In genomic region chr4:52051213-52051614, GRCh38 we compare ENCODE assay signal across 9 cellular contexts. TPM values are rescaled to one million over a fixed set of nuclear protein-coding genes. Genes with fewer than 3 reads are reported as not detected.
A peak's percentile ranks its signal among the peaks of the same experiment; 100 is the strongest.
DNase-seq lines count a peak whose midpoint lies in the region; ATAC-seq lines count a peak whose summit lies in the region.
"Had no signal": no experiment of that assay in that cellular context is flagged by ENCODE, and none has a peak within 500 bp of the region (broad histone marks: within the 10 kb centered on the region; RNA-seq: fewer than 3 reads in every experiment).

A gene with protein sequence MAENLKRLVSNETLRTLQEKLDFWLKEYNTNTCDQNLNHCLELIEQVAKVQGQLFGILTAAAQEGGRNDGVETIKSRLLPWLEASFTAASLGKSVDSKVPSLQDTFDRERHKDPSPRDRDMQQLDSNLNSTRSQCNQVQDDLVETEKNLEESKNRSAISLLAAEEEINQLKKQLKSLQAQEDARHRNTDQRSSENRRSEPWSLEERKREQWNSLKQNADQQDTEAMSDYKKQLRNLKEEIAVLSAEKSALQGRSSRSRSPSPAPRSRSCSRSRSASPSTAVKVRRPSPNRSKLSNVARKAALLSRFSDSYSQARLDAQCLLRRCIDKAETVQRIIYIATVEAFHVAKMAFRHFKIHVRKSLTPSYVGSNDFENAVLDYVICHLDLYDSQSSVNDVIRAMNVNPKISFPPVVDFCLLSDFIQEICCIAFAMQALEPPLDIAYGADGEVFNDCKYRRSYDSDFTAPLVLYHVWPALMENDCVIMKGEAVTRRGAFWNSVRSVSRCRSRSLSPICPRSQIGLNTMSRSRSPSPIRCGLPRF (plus strand): TSS chr4:52051304. CDS start chr4:52051705, 401 bp downstream.

- CTCF ChIA-PET in CD4-positive, alpha-beta memory T cell (lab: Charles Lee; ENCODE audit: partially characterized antibody) = no interaction called here

- intact Hi-C loops in CD4-positive, alpha-beta memory T cell (cut with micrococcal nuclease) = no loop called here
- intact Hi-C loops in left colon (cut with DNase I, micrococcal nuclease) = no loop called here

- no peaks in the 10 kb centered on the region for H3K9me3 Mint-ChIP-seq in CD4-positive, alpha-beta memory T cell
- H3K9me3 Mint-ChIP-seq in central memory CD8-positive, alpha-beta T cell = no peaks in the 10 kb centered on the region

- ATAC-seq in GM19351 (IDR thresholded peaks at IDR 0.05; ENCODE audit: unreplicated experiment) (peak; percentile 45), HG03457 (IDR thresholded peaks at IDR 0.05; ENCODE audit: unreplicated experiment) (peak; percentile 39), left colon (peak; percentile 85)
- ATAC-seq in central memory CD8-positive, alpha-beta T cell (replicated peaks; ENCODE audit: extremely low read depth, poor library complexity, severe bottlenecking) = no peak

- H3K4me3 ChIP-seq in CD4-positive, alpha-beta memory T cell (ENCODE audit: low read length in 2 of 2) = no peak within 1 kb of the TSS

- DNase-seq in CD4-positive, alpha-beta memory T cell = no peak
- DNase-seq in central memory CD8-positive, alpha-beta T cell (ENCODE audit: low spot score in 2 of 2) = no peak
- DNase-seq in left colon (peak; percentile 27 to 55), globus pallidus (ENCODE audit: low spot score) (no peak), retina (no peak)

- H3K36me3 ChIP-seq in CD4-positive, alpha-beta memory T cell (ENCODE audit: insufficient read depth, low read length) = no peaks in the 10 kb centered on the region

- H3K4me1 Mint-ChIP-seq in CD4-positive, alpha-beta memory T cell = peaks cover 7 to 24% (median 13%) of the 10 kb centered on the region in 4 donors
- H3K4me1 Mint-ChIP-seq in central memory CD8-positive, alpha-beta T cell = peaks cover 9% of the 10 kb centered on the region

- peaks cover 10% of the 10 kb centered on the region for H3K4me1 ChIP-seq in CD4-positive, alpha-beta memory T cell (ENCODE audit: insufficient read depth, low read length)

- H3K36me3 Mint-ChIP-seq in CD4-positive, alpha-beta memory T cell = no peaks in the 10 kb centered on the region
- H3K36me3 Mint-ChIP-seq in central memory CD8-positive, alpha-beta T cell (ENCODE audit: insufficient read depth) = no peaks in the 10 kb centered on the region

- H3K27ac Mint-ChIP-seq in CD4-positive, alpha-beta memory T cell = no peak within 1 kb of the TSS
- H3K27ac Mint-ChIP-seq in central memory CD8-positive, alpha-beta T cell (ENCODE audit: low read depth) = no peak within 1 kb of the TSS

- peaks cover 31% of the 10 kb centered on the region for H3K27me3 ChIP-seq in CD4-positive, alpha-beta memory T cell (ENCODE audit: insufficient read depth, low read length)

- H3K27me3 Mint-ChIP-seq in CD4-positive, alpha-beta memory T cell = peaks cover 55 to 62% of the 10 kb centered on the region in 2 donors
- H3K27me3 Mint-ChIP-seq in central memory CD8-positive, alpha-beta T cell = peaks cover 69% of the 10 kb centered on the region

- POLR2A ChIA-PET in CD4-positive, alpha-beta memory T cell (lab: Charles Lee; ENCODE audit: partially characterized antibody) = no interaction called here

- no peaks in the 10 kb centered on the region for H3K9me3 ChIP-seq in CD4-positive, alpha-beta memory T cell (ENCODE audit: control insufficient read depth in 1 of 2, low read length in 2 of 2)

- no peak within 1 kb of the TSS for H3K27ac ChIP-seq in CD4-positive, alpha-beta memory T cell (ENCODE audit: low read depth, low read length)
- H3K27ac ChIP-seq in temporal lobe (ENCODE audit: low read depth, low read length) = peak within 1 kb of the TSS; percentile 30

- H3K4me3 Mint-ChIP-seq in CD4-positive, alpha-beta memory T cell = peak within 1 kb of the TSS; percentile 61 to 83 (median 71)
- H3K4me3 Mint-ChIP-seq in central memory CD8-positive, alpha-beta T cell = peak within 1 kb of the TSS; percentile 40

RNA-seq across cellular contexts. Expression of the gene that starts here (rescaled TPM):
- under 1 TPM in 1 of 2 experiments, not detected in 1; 0.44 TPM for total RNA-seq in CD4-positive, alpha-beta memory T cell
- polyA plus RNA-seq in CD4-positive, alpha-beta memory T cell = not detected
- total RNA-seq in left colon = 10 to 100 TPM; 10.7 to 11.0 TPM
- 1.2 TPM for total RNA-seq in temporal lobe
- total RNA-seq: LHCN-M2 had no signal

Comparison
In these comparisons a context has a peak if more than half of its experiments do, and no peak if none do; other contexts are left out.
1. DNase-seq: peak in left colon (2 of 2); none in CD4-positive, alpha-beta memory T cell (0 of 5), central memory CD8-positive, alpha-beta T cell (0 of 2), globus pallidus (single experiment) and retina (single experiment).